ENCODE assay signal across 20 cellular contexts in genomic region chr16:79664407-79664806, GRCh38.
DNase-seq lines count a peak whose midpoint lies in the region; ATAC-seq, FAIRE-seq and TF ChIP-seq lines count a peak whose summit lies in the region.
"Had no signal": no experiment of that assay in that cellular context is flagged by ENCODE, and none has a peak within 500 bp of the region (broad histone marks: within the 10 kb centered on the region; RNA-seq: fewer than 3 reads in every experiment).

No MANE protein-coding gene starts in this region.

- H3K9me3 Mint-ChIP-seq in activated naive CD8-positive, alpha-beta T cell treated with anti-CD3 and anti-CD28 coated beads, Interleukin-2, amount 50 U/mL, for 24 hours, result peaks cover 5% of the 10 kb centered on the region
- H3K9me3 Mint-ChIP-seq in naive thymus-derived CD4-positive, alpha-beta T cell, result peaks cover 2 to 14% (median 6%) of the 10 kb centered on the region in 11 donors

- no peaks in the 10 kb centered on the region for H3K36me3 Mint-ChIP-seq in activated naive CD8-positive, alpha-beta T cell treated with anti-CD3 and anti-CD28 coated beads, Interleukin-2, amount 50 U/mL, for 24 hours (ENCODE audit: low read depth)
- H3K36me3 Mint-ChIP-seq in naive thymus-derived CD4-positive, alpha-beta T cell, result no peaks in the 10 kb centered on the region
- H3K36me3 Mint-ChIP-seq: CD14-positive monocyte had no signal

- DNase-seq in NCI-H510A treated with DMSO at 0.1 percent for 48 hours (lab: John Stamatoyannopoulos, UW) (peak; percentile 24), NCI-H510A (lab: John Stamatoyannopoulos, UW) (no peak), LNCaP clone FGC (ENCODE audit: low read depth) (peak; percentile 40), NCI-H748 (lab: John Stamatoyannopoulos, UW; ENCODE audit: unreplicated experiment) (peak; percentile 74), keratinocyte (ENCODE audit: low read depth, low spot score) (no peak)
- DNase-seq in activated naive CD8-positive, alpha-beta T cell treated with anti-CD3 and anti-CD28 coated beads, Interleukin-2, amount 50 U/mL, for 24 hours, result no peak
- DNase-seq in naive thymus-derived CD4-positive, alpha-beta T cell, result no peak
- DNase-seq: DMS79, GOT3, NCI-H1105 treated with DMSO at 0.1 percent for 48 hours, NCI-H187, SW 1271, T-helper 2 cell had no signal

- no peaks in the 10 kb centered on the region for H3K4me1 Mint-ChIP-seq in activated naive CD8-positive, alpha-beta T cell treated with anti-CD3 and anti-CD28 coated beads, Interleukin-2, amount 50 U/mL, for 24 hours
- H3K4me1 Mint-ChIP-seq in naive thymus-derived CD4-positive, alpha-beta T cell, result peaks cover 0 to 9% (median 0%) of the 10 kb centered on the region in 7 donors
- H3K4me1 Mint-ChIP-seq: CD14-positive monocyte had no signal

- H3K9me1 ChIP-seq in keratinocyte (ENCODE audit: control insufficient read depth, extremely low read depth, insufficient read depth, low read length), result no peaks in the 10 kb centered on the region

- H3K9ac ChIP-seq in keratinocyte (ENCODE audit: control insufficient read depth, extremely low read depth, insufficient read depth, low read length), result no peak overlapping the region

- H3K4me2 ChIP-seq in keratinocyte (ENCODE audit: control insufficient read depth, extremely low read depth, insufficient read depth, low read depth, low read length), result no peak overlapping the region

- H2AFZ ChIP-seq in keratinocyte (ENCODE audit: control insufficient read depth, low read length), result no peak overlapping the region

- peak; percentile 61 for FAIRE-seq in keratinocyte (lab: Jason Lieb, UNC)
- FAIRE-seq: GM12892, GM18507, RCC 7860 had no signal

- H3K36me3 ChIP-seq in keratinocyte (ENCODE audit: control insufficient read depth in 2 of 2, extremely low read depth in 1 of 2, insufficient read depth in 2 of 2, low read length in 2 of 2), result no peaks in the 10 kb centered on the region
- no peaks in the 10 kb centered on the region for H3K36me3 ChIP-seq in naive thymus-derived CD4-positive, alpha-beta T cell (ENCODE audit: control insufficient read depth in 2 of 3, insufficient read depth in 3 of 3, low read length in 3 of 3)

- no peaks in the 10 kb centered on the region for H3K79me2 ChIP-seq in keratinocyte (ENCODE audit: control insufficient read depth, insufficient read depth, low read length)

- dilution Hi-C loops in keratinocyte (cut with MboI; ENCODE audit: extremely low pct_ligation_motif_present, low sequenced_read_pairs), result no loop called here

- intact Hi-C loops in naive thymus-derived CD4-positive, alpha-beta T cell (cut with micrococcal nuclease), result no loop called here

- H3K27me3 ChIP-seq in keratinocyte (ENCODE audit: control insufficient read depth, extremely low read depth, insufficient read depth, low read length), result no peaks in the 10 kb centered on the region
- H3K27me3 ChIP-seq in naive thymus-derived CD4-positive, alpha-beta T cell (ENCODE audit: control insufficient read depth in 2 of 2, insufficient read depth in 2 of 2, low read length in 2 of 2), result no peaks in the 10 kb centered on the region

- H3K27me3 Mint-ChIP-seq in activated naive CD8-positive, alpha-beta T cell treated with anti-CD3 and anti-CD28 coated beads, Interleukin-2, amount 50 U/mL, for 24 hours, result peaks cover 12% of the 10 kb centered on the region
- peaks cover 5 to 14% (median 6%) of the 10 kb centered on the region in 5 donors for H3K27me3 Mint-ChIP-seq in naive thymus-derived CD4-positive, alpha-beta T cell

- CTCF ChIA-PET in naive thymus-derived CD4-positive, alpha-beta T cell (lab: Charles Lee), result no interaction called here

- TF ChIP-seq CTCF in LNCaP clone FGC (IDR thresholded peaks at IDR 0.05; ENCODE audit: control insufficient read depth, extremely low read depth, insufficient read depth), result no peak
- no peak for TF ChIP-seq CTCF in keratinocyte (optimal IDR thresholded peaks at IDR 0.05 in 1 of 3, IDR thresholded peaks at IDR 0.05 in 1 of 3, conservative IDR thresholded peaks at IDR 0.05 in 1 of 3; ENCODE audit: extremely low read depth in 1 of 3, insufficient read depth in 2 of 3, low read length in 3 of 3)

- ATAC-seq in activated naive CD8-positive, alpha-beta T cell treated with anti-CD3 and anti-CD28 coated beads, Interleukin-2, amount 50 U/mL, for 24 hours, result no peak
- no peak for ATAC-seq in HG03045 (IDR thresholded peaks at IDR 0.05; ENCODE audit: unreplicated experiment)
- no peak for ATAC-seq in naive thymus-derived CD4-positive, alpha-beta T cell
- ATAC-seq: HCT116, Right ventricle myocardium inferior had no signal

- POLR2A ChIA-PET in naive thymus-derived CD4-positive, alpha-beta T cell (lab: Charles Lee), result no interaction called here

- peaks cover 23% of the 10 kb centered on the region for H3K4me1 ChIP-seq in keratinocyte (ENCODE audit: control insufficient read depth, extremely low read depth, insufficient read depth, low read length)
- no peaks in the 10 kb centered on the region for H3K4me1 ChIP-seq in naive thymus-derived CD4-positive, alpha-beta T cell (ENCODE audit: control insufficient read depth in 2 of 2, insufficient read depth in 2 of 2, low read length in 2 of 2)

- no peaks in the 10 kb centered on the region for H3K9me3 ChIP-seq in keratinocyte (ENCODE audit: control insufficient read depth, low read depth, low read length)
- no peaks in the 10 kb centered on the region for H3K9me3 ChIP-seq in naive thymus-derived CD4-positive, alpha-beta T cell (ENCODE audit: control insufficient read depth in 2 of 3, low read length in 3 of 3)

- H3K27ac Mint-ChIP-seq in activated naive CD8-positive, alpha-beta T cell treated with anti-CD3 and anti-CD28 coated beads, Interleukin-2, amount 50 U/mL, for 24 hours, result no peak overlapping the region
- no peak overlapping the region for H3K27ac Mint-ChIP-seq in naive thymus-derived CD4-positive, alpha-beta T cell
- H3K27ac Mint-ChIP-seq: CD14-positive monocyte had no signal

- no peak overlapping the region for H3K27ac ChIP-seq in keratinocyte (ENCODE audit: control insufficient read depth, insufficient read depth, low read length)
- no peak overlapping the region for H3K27ac ChIP-seq in naive thymus-derived CD4-positive, alpha-beta T cell (ENCODE audit: low read depth, low read length)

- no peak overlapping the region for H3K4me3 ChIP-seq in LNCaP clone FGC (ENCODE audit: low read depth, low read length)
- H3K4me3 ChIP-seq in keratinocyte (ENCODE audit: control insufficient read depth in 2 of 3, extremely low read depth in 1 of 3, insufficient read depth in 2 of 3, low read depth in 1 of 3, low read length in 3 of 3), result no peak overlapping the region
- H3K4me3 ChIP-seq in naive thymus-derived CD4-positive, alpha-beta T cell (ENCODE audit: low read length), result no peak overlapping the region

- H4K20me1 ChIP-seq in keratinocyte (ENCODE audit: control insufficient read depth, extremely low read depth, insufficient read depth, low read length), result no peaks in the 10 kb centered on the region

- H3K4me3 Mint-ChIP-seq in activated naive CD8-positive, alpha-beta T cell treated with anti-CD3 and anti-CD28 coated beads, Interleukin-2, amount 50 U/mL, for 24 hours, result no peak overlapping the region
- H3K4me3 Mint-ChIP-seq in naive thymus-derived CD4-positive, alpha-beta T cell, result no peak overlapping the region
- H3K4me3 Mint-ChIP-seq: CD14-positive monocyte had no signal

Comparison
In these comparisons a context has a peak if more than half of its experiments do, and no peak if none do; other contexts are left out.
1. DNase-seq: peak in NCI-H510A treated with DMSO at 0.1 percent for 48 hours (single experiment), LNCaP clone FGC (single experiment) and NCI-H748 (single experiment); none in NCI-H510A (single experiment), keratinocyte (single experiment), activated naive CD8-positive, alpha-beta T cell treated with anti-CD3 and anti-CD28 coated beads, Interleukin-2, amount 50 U/mL, for 24 hours (single experiment) and naive thymus-derived CD4-positive, alpha-beta T cell (0 of 9).